24 cellular contexts compared by ENCODE assay signal in genomic region chr7:14858410-14858809, GRCh38.
A peak's percentile ranks its signal among the peaks of the same experiment; 100 is the strongest.
DNase-seq lines count a peak whose midpoint lies in the region; ATAC-seq lines count a peak whose summit lies in the region.
"Had no signal": no experiment of that assay in that cellular context is flagged by ENCODE, and none has a peak within 500 bp of the region (broad histone marks: within the 10 kb centered on the region; RNA-seq: fewer than 3 reads in every experiment).

No MANE protein-coding gene starts in this region.

- no peak overlapping the region for H3K9ac ChIP-seq in endocrine pancreas (ENCODE audit: control insufficient read depth, insufficient read depth, low read length)

- H3K36me3 ChIP-seq in endocrine pancreas (ENCODE audit: control insufficient read depth, insufficient read depth, low read length) = no peaks in the 10 kb centered on the region
- H3K36me3 ChIP-seq: brain microvascular endothelial cell, prostate gland, suprapubic skin had no signal

- no peaks in the 10 kb centered on the region for H3K9me3 ChIP-seq in endocrine pancreas (ENCODE audit: control insufficient read depth, low read length)
- H3K9me3 ChIP-seq: prostate gland, suprapubic skin had no signal

- DNase-seq in DMS153 (lab: John Stamatoyannopoulos, UW) (peak; percentile 16), DMS153 treated with DMSO at 0.1 percent for 48 hours (lab: John Stamatoyannopoulos, UW; ENCODE audit: unreplicated experiment) (no peak), NCI-H146 (lab: John Stamatoyannopoulos, UW) (peak; percentile 91), NCI-H748 (lab: John Stamatoyannopoulos, UW; ENCODE audit: unreplicated experiment) (peak; percentile 89), globus pallidus (ENCODE audit: low spot score) (no peak), foreskin melanocyte (no peak)
- DNase-seq: activated CD4-positive, CD25-positive, alpha-beta regulatory T cell; activated CD8-positive, alpha-beta memory T cell treated with anti-CD3 and anti-CD28 coated beads, Interleukin-2, amount 10 ng/mL, durations not matched to agents 7 days and 5 days; activated naive CD4-positive, alpha-beta T cell treated with anti-CD3 and anti-CD28 coated beads for 36 hours; brain microvascular endothelial cell; Calu3; glutamatergic neuron; HFFc6; midbrain; naive thymus-derived CD4-positive, alpha-beta T cell; SIG-M5; stimulated activated CD4-positive, alpha-beta T cell treated with anti-CD3 and anti-CD28 coated beads, Interleukin-4, amount 100 ng/mL, for 4 hours; stimulated activated naive B cell treated with anti-CD40 and anti-IgM and Interleukin-4, amounts not matched to agents 10 μg/mL and 1 μg/mL and 100 μg/mL, for 72 hours had no signal

- no peak for ATAC-seq in HG03439 (IDR thresholded peaks at IDR 0.05; ENCODE audit: unreplicated experiment)
- ATAC-seq: activated CD8-positive, alpha-beta memory T cell treated with anti-CD3 and anti-CD28 coated beads, Interleukin-2, amount 10 ng/mL, durations not matched to agents 7 days and 5 days; GM23338; naive thymus-derived CD4-positive, alpha-beta T cell; sciatic nerve; stimulated activated naive B cell treated with anti-CD40 and anti-IgM and Interleukin-4, amounts not matched to agents 10 μg/mL and 1 μg/mL and 100 μg/mL, for 72 hours had no signal

- peak overlapping the region; percentile 57 for H3K4me3 ChIP-seq in endocrine pancreas (ENCODE audit: control insufficient read depth, insufficient read depth, low read length)
- H3K4me3 ChIP-seq: GM23338, prostate gland, suprapubic skin had no signal

- H3K27me3 ChIP-seq in endocrine pancreas (ENCODE audit: control insufficient read depth, insufficient read depth, low read length) = no peaks in the 10 kb centered on the region
- H3K27me3 ChIP-seq: brain microvascular endothelial cell, suprapubic skin had no signal

- no peaks in the 10 kb centered on the region for H3K4me1 ChIP-seq in endocrine pancreas (ENCODE audit: control insufficient read depth, insufficient read depth, low read length)
- H3K4me1 ChIP-seq: prostate gland, suprapubic skin had no signal

Comparison
In these comparisons a context has a peak if more than half of its experiments do, and no peak if none do; other contexts are left out.
1. DNase-seq: peak in DMS153 (single experiment), NCI-H146 (single experiment) and NCI-H748 (single experiment); none in DMS153 treated with DMSO at 0.1 percent for 48 hours (single experiment), globus pallidus (single experiment) and foreskin melanocyte (single experiment).